ENCODE assay signal across 15 cellular contexts in genomic region chr7:36747969-36748574, GRCh38. TPM values are rescaled to one million over a fixed set of nuclear protein-coding genes. Genes with fewer than 3 reads are reported as not detected.
DNase-seq lines count a peak whose midpoint lies in the region; ATAC-seq lines count a peak whose summit lies in the region.
"Had no signal": no experiment of that assay in that cellular context is flagged by ENCODE, and none has a peak within 500 bp of the region (broad histone marks: within the 10 kb centered on the region; RNA-seq: fewer than 3 reads in every experiment).

No MANE protein-coding gene starts in this region.

- peak overlapping the region; percentile 88 for H3K27ac Mint-ChIP-seq in central memory CD8-positive, alpha-beta T cell (ENCODE audit: low read depth)
- H3K27ac Mint-ChIP-seq: HFFc6 had no signal

- H3K9me3 Mint-ChIP-seq in central memory CD8-positive, alpha-beta T cell = no peaks in the 10 kb centered on the region

- H3K4me1 Mint-ChIP-seq in central memory CD8-positive, alpha-beta T cell = peaks cover 43% of the 10 kb centered on the region

- H3K4me3 Mint-ChIP-seq in central memory CD8-positive, alpha-beta T cell = peak overlapping the region; percentile 67
- H3K4me3 Mint-ChIP-seq: HFFc6 had no signal

- H3K27me3 Mint-ChIP-seq in central memory CD8-positive, alpha-beta T cell = no peaks in the 10 kb centered on the region

- intact Hi-C loops in left ventricle myocardium superior (cut with micrococcal nuclease) = no loop called here

- DNase-seq in A172 (ENCODE audit: low spot score) (peak; percentile 50), left ventricle myocardium superior (no peak), SKM-1 (lab: John Stamatoyannopoulos, UW; ENCODE audit: unreplicated experiment) (no peak)
- DNase-seq in central memory CD8-positive, alpha-beta T cell (ENCODE audit: low spot score in 2 of 2) = no peak
- DNase-seq: activated gamma-delta T cell treated with Interleukin-2 at 50 U/mL for 16 hours, BE2C, HFFc6, NCI-H446 treated with DMSO at 0.1 percent for 48 hours, spleen, WERI-Rb-1 had no signal

- ATAC-seq in GM18502 (IDR thresholded peaks at IDR 0.05; ENCODE audit: poor library complexity, unreplicated experiment) (peak; percentile 54), HG03457 (IDR thresholded peaks at IDR 0.05; ENCODE audit: unreplicated experiment) (peak; percentile 51), HG02852 (IDR thresholded peaks at IDR 0.05; ENCODE audit: unreplicated experiment) (no peak), left ventricle myocardium superior (no peak), GM21576 (IDR thresholded peaks at IDR 0.05; ENCODE audit: unreplicated experiment) (no peak)
- ATAC-seq in central memory CD8-positive, alpha-beta T cell (replicated peaks; ENCODE audit: extremely low read depth, poor library complexity, severe bottlenecking) = no peak
- ATAC-seq: foreskin keratinocyte had no signal

- H3K36me3 Mint-ChIP-seq in central memory CD8-positive, alpha-beta T cell (ENCODE audit: insufficient read depth) = peaks cover 3% of the 10 kb centered on the region

RNA-seq across cellular contexts. Expression of gene AOAH, which starts 23.8 kb away (rescaled TPM):
- total RNA-seq in A172 (2014; rRNA removed; shearing (Covaris generic)) = 0.53 and 0.64 TPM in 2 replicates
- total RNA-seq in left ventricle myocardium superior = 2.4 TPM
- total RNA-seq: foreskin keratinocyte, HFFc6 had no signal

Comparison
In these comparisons a context has a peak if more than half of its experiments do, and no peak if none do; other contexts are left out.
1. ATAC-seq: peak in GM18502 (single experiment) and HG03457 (single experiment); none in central memory CD8-positive, alpha-beta T cell (single experiment), HG02852 (single experiment), left ventricle myocardium superior (single experiment) and GM21576 (single experiment).